30 cellular contexts compared by ENCODE assay signal in the genomic region with DNA sequence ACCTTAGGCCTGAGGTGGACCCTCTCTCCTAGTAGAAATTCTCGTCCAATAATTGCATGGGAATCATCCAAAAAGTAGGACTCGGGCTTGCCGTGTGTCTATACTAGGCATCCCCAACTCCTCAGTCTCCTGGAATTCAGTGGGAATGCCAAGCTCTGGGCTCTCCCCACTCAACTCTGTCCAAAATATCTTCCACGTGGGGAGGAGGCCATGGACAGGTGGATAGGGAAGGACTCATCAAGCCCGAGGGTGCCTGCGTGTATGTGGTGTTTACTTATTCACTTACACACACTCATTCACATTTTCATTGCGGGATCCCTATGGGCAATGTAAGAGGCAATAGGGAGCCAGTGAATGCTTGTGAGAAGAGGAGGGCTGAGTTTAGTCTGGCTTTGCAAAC.
"Had no signal": no experiment of that assay in that cellular context is flagged by ENCODE, and none has a peak within 500 bp of the region (broad histone marks: within the 10 kb centered on the region; RNA-seq: fewer than 3 reads in every experiment).

No MANE protein-coding gene starts in this region.

- H3K4me1 Mint-ChIP-seq: immature natural killer cell; stimulated activated naive CD8-positive, alpha-beta T cell treated with anti-CD3 and anti-CD28 coated beads, Interleukin-15, amount 100 ng/mL, for 72 hours had no signal

- H3K27ac Mint-ChIP-seq: effector memory CD8-positive, alpha-beta T cell; immature natural killer cell; mesothelial cell of epicardium; naive thymus-derived CD4-positive, alpha-beta T cell; nephron progenitor cell; stimulated activated naive CD8-positive, alpha-beta T cell treated with anti-CD3 and anti-CD28 coated beads, Interleukin-15, amount 100 ng/mL, for 72 hours had no signal

- H3K36me3 Mint-ChIP-seq: mesothelial cell of epicardium; naive thymus-derived CD4-positive, alpha-beta T cell had no signal

- ATAC-seq: effector memory CD8-positive, alpha-beta T cell; left colon; lower lobe of right lung; mucosa of descending colon; naive thymus-derived CD4-positive, alpha-beta T cell; pancreas; right lobe of liver; stimulated activated naive CD8-positive, alpha-beta T cell treated with anti-CD3 and anti-CD28 coated beads, Interleukin-15, amount 100 ng/mL, for 72 hours; upper lobe of right lung had no signal

- H3K4me2 ChIP-seq: smooth muscle cell had no signal

- H3K9me3 ChIP-seq: left ventricle myocardium inferior, lower lobe of right lung, mucosa of descending colon, neutrophil, pancreas, right lobe of liver, suprapubic skin, transverse colon, upper lobe of right lung, vagina had no signal

- H3K27ac ChIP-seq: esophagus squamous epithelium, left ventricle myocardium inferior, lower lobe of right lung, neutrophil, pancreas, right lobe of liver, suprapubic skin, transverse colon, upper lobe of right lung, vagina had no signal

- H3K4me3 ChIP-seq: coronary artery, esophagus squamous epithelium, left ventricle myocardium inferior, lower lobe of right lung, mucosa of descending colon, pancreas, right lobe of liver, smooth muscle cell, suprapubic skin, transverse colon, upper lobe of right lung, vagina had no signal

- DNase-seq: dermis blood vessel endothelial cell; effector memory CD8-positive, alpha-beta T cell; erythroblast; esophagus squamous epithelium; hypothalamus; immature natural killer cell; islet precursor cell; kidney glomerular epithelial cell; left colon; left ventricle myocardium inferior; lower lobe of right lung; mucosa of descending colon; naive thymus-derived CD4-positive, alpha-beta T cell; nephron progenitor cell; pancreas; right lobe of liver; stimulated activated CD4-positive, alpha-beta T cell treated with anti-CD3 and anti-CD28 coated beads, Interleukin-12 subunit alpha, Interleukin-12 subunit beta, amount 100 ng/mL, for 4 hours; stimulated activated CD4-positive, alpha-beta T cell treated with anti-CD3 and anti-CD28 coated beads, Interleukin-1b, Interleukin-23, amount 100 ng/mL, for 48 hours; stimulated activated CD4-positive, alpha-beta T cell treated with anti-CD3 and anti-CD28 coated beads, Interleukin-4, amount 100 ng/mL, for 1 hour; stimulated activated CD8-positive, alpha-beta memory T cell treated with anti-CD3 and anti-CD28 coated beads, Interleukin-4, amount 100 ng/mL, for 48 hours; stimulated activated naive CD4-positive, alpha-beta T cell; stimulated activated naive CD8-positive, alpha-beta T cell treated with anti-CD3 and anti-CD28 coated beads, Interleukin-15, amount 100 ng/mL, for 72 hours; transverse colon; upper lobe of right lung had no signal

- H3K27me3 ChIP-seq: pancreas, right lobe of liver, vagina had no signal

- H3K4me3 Mint-ChIP-seq: effector memory CD8-positive, alpha-beta T cell; immature natural killer cell; mesothelial cell of epicardium; naive thymus-derived CD4-positive, alpha-beta T cell; nephron progenitor cell; stimulated activated naive CD8-positive, alpha-beta T cell treated with anti-CD3 and anti-CD28 coated beads, Interleukin-15, amount 100 ng/mL, for 72 hours had no signal

- H3K9me3 Mint-ChIP-seq: nephron progenitor cell; stimulated activated naive CD8-positive, alpha-beta T cell treated with anti-CD3 and anti-CD28 coated beads, Interleukin-15, amount 100 ng/mL, for 72 hours had no signal

- H3K36me3 ChIP-seq: esophagus squamous epithelium, left ventricle myocardium inferior, lower lobe of right lung, neutrophil, pancreas, right lobe of liver, suprapubic skin, transverse colon, upper lobe of right lung, vagina had no signal
